ENCODE assay signal across 9 cellular contexts in genomic region chr18:44715245-44715644, GRCh38. TPM values are rescaled to one million over a fixed set of nuclear protein-coding genes. Genes with fewer than 3 reads are reported as not detected.
DNase-seq lines count a peak whose midpoint lies in the region; ATAC-seq and TF ChIP-seq lines count a peak whose summit lies in the region.
"Had no signal": no experiment of that assay in that cellular context is flagged by ENCODE, and none has a peak within 500 bp of the region (broad histone marks: within the 10 kb centered on the region; RNA-seq: fewer than 3 reads in every experiment).

No MANE protein-coding gene starts in this region.

- H3K4me3 ChIP-seq in mesendoderm (ENCODE audit: low read length) (no peak overlapping the region), upper lobe of right lung (no peak overlapping the region)

- H3K9me3 ChIP-seq in upper lobe of right lung: no peaks in the 10 kb centered on the region

- H3K36me3 ChIP-seq in mesendoderm (ENCODE audit: control insufficient read depth, insufficient read depth, low read length): no peaks in the 10 kb centered on the region
- H3K36me3 ChIP-seq in upper lobe of right lung: no peaks in the 10 kb centered on the region

- H4K8ac ChIP-seq in mesendoderm (ENCODE audit: low read depth, low read length): no peak overlapping the region

- H2BK120ac ChIP-seq in mesendoderm (ENCODE audit: low read depth, low read length): no peak overlapping the region

- no CpG with 5 or more reads among the region's 7 CpGs for WGBS in mesendoderm (ENCODE audit: extremely low coverage, insufficient coverage, low lambda C conversion rate)

- H3K27ac ChIP-seq in mesendoderm (ENCODE audit: low read depth, low read length) (no peak overlapping the region), upper lobe of right lung (no peak overlapping the region)

- H3K9ac ChIP-seq in mesendoderm (ENCODE audit: low read length): no peak overlapping the region

- ATAC-seq in upper lobe of right lung: peak; percentile 46
- ATAC-seq in GM19463 (IDR thresholded peaks at IDR 0.05; ENCODE audit: unreplicated experiment): no peak
- ATAC-seq in GM19324 (IDR thresholded peaks at IDR 0.05; ENCODE audit: low FRiP score, unreplicated experiment): no peak
- no peak for ATAC-seq in GM18861 (IDR thresholded peaks at IDR 0.05; ENCODE audit: unreplicated experiment)

- H3K18ac ChIP-seq in mesendoderm (ENCODE audit: low read length): no peak overlapping the region

- no peaks in the 10 kb centered on the region for H3K79me2 ChIP-seq in mesendoderm (ENCODE audit: control insufficient read depth, insufficient read depth, low read length)

- TF ChIP-seq CTCF in upper lobe of right lung (IDR thresholded peaks at IDR 0.05): no peak

- intact Hi-C loops in upper lobe of right lung (cut with DNase I): no loop called here

- H3K56ac ChIP-seq in mesendoderm (ENCODE audit: low read length): peak overlapping the region; percentile 56

- no peak overlapping the region for H3K23ac ChIP-seq in mesendoderm (ENCODE audit: low read length)

- H2AK5ac ChIP-seq in mesendoderm (ENCODE audit: low read length): peak overlapping the region; percentile 73

- no peak overlapping the region for H2BK5ac ChIP-seq in mesendoderm (ENCODE audit: low read length)

- H3K4me1 ChIP-seq in mesendoderm (ENCODE audit: control insufficient read depth, low read depth, low read length): peaks cover 7% of the 10 kb centered on the region
- peaks cover 7% of the 10 kb centered on the region for H3K4me1 ChIP-seq in upper lobe of right lung

- H4K5ac ChIP-seq in mesendoderm (ENCODE audit: low read length): no peak overlapping the region

- DNase-seq in NCI-H82 (lab: John Stamatoyannopoulos, UW): peak; percentile 14
- DNase-seq in NCI-H82 treated with DMSO at 0.1 percent for 48 hours (lab: John Stamatoyannopoulos, UW; ENCODE audit: unreplicated experiment): no peak
- peak; percentile 65 for DNase-seq in epidermal melanocyte (ENCODE audit: insufficient read length, low spot score)
- DNase-seq in mesendoderm: peak; percentile 69
- DNase-seq in upper lobe of right lung: no peak
- DNase-seq: AML-193 had no signal

- no peak overlapping the region for H2BK15ac ChIP-seq in mesendoderm (replicated peaks; ENCODE audit: low read depth)

- H3K79me1 ChIP-seq in mesendoderm (ENCODE audit: low read length): no peaks in the 10 kb centered on the region

- H3K4me2 ChIP-seq in mesendoderm (ENCODE audit: low read length): no peak overlapping the region

- no peak overlapping the region for H3K4ac ChIP-seq in mesendoderm (ENCODE audit: low read depth, low read length)

- H3K27me3 ChIP-seq in mesendoderm (ENCODE audit: insufficient read depth, low read length, poor library complexity): no peaks in the 10 kb centered on the region
- H3K27me3 ChIP-seq in upper lobe of right lung: no peaks in the 10 kb centered on the region

RNA-seq across cellular contexts. Expression of gene SETBP1, which starts 34.6 kb away (rescaled TPM):
- 1.9 TPM for polyA plus RNA-seq in mesendoderm (2013, experiment 1 of 2)
- polyA plus RNA-seq in mesendoderm (2013, experiment 2 of 2): 1.9 TPM
- 39.5 TPM for total RNA-seq in upper lobe of right lung

Comparison
In these comparisons a context has a peak if more than half of its experiments do, and no peak if none do; other contexts are left out.
1. DNase-seq: peak in NCI-H82 (single experiment), epidermal melanocyte (single experiment) and mesendoderm (single experiment); none in NCI-H82 treated with DMSO at 0.1 percent for 48 hours (single experiment) and upper lobe of right lung (single experiment).